ENCODE assay signal across 19 cellular contexts in genomic region chr1:183293856-183294255, GRCh38.
"Had no signal": no experiment of that assay in that cellular context is flagged by ENCODE, and none has a peak within 500 bp of the region (broad histone marks: within the 10 kb centered on the region; RNA-seq: fewer than 3 reads in every experiment).

No MANE protein-coding gene starts in this region.

- H3K9me3 ChIP-seq: SJSA1 had no signal

- H3K27me3 ChIP-seq: SJSA1 had no signal

- H3K36me3 ChIP-seq: SJSA1 had no signal

- DNase-seq: KBM-7, MV-4-11, NCI-H1048, NCI-H1105, NCI-H1417, NCI-H1436 treated with DMSO at 0.1 percent for 48 hours, NCI-H1694, NCI-H187 treated with DMSO at 0.1 percent for 48 hours, NCI-H2029 treated with DMSO at 0.1 percent for 48 hours, NCI-H2171 treated with DMSO at 0.1 percent for 48 hours, NCI-H345, NCI-H446 treated with DMSO at 0.1 percent for 48 hours, NCI-H510A treated with DMSO at 0.1 percent for 48 hours, NCI-H526, Right ventricle myocardium superior, RPMI8226, SIG-M5 had no signal

- H3K27ac ChIP-seq: SJSA1, SK-N-MC had no signal

- H3K4me3 ChIP-seq: SJSA1, SK-N-MC had no signal
